ENCODE assay signal across 15 cellular contexts in the genomic region with DNA sequence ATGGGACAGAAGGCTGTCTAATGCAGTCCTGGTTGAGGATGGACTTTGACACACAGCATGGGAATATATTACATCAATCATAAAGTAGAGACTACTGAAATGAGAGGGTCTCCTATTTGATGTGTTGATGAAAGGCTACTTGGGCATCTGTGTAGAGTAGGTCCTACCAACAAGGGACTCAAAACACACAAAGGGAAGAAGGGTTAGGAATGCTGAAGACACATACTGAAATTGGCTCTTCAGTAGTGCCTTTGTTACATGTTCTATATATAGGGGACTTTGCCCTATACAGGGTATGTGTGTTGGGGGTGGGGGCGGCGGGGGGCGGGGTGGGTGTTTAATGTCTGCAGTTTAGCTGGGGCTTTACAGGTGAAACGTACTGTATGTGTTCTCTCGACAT.
"Had no signal": no experiment of that assay in that cellular context is flagged by ENCODE, and none has a peak within 500 bp of the region (broad histone marks: within the 10 kb centered on the region; RNA-seq: fewer than 3 reads in every experiment).

No MANE protein-coding gene starts in this region.

- H3K4me3 Mint-ChIP-seq: activated CD4-positive, alpha-beta T cell treated with anti-CD3 and anti-CD28 coated beads, Interleukin-2, amount 10 ng/mL, durations not matched to agents 24 days and 14 days; natural killer cell treated with Interleukin-12 subunit alpha and Interleukin-12 subunit beta and Interleukin-15 and Interleukin-18, amount 100 ng/mL, for 72 hours had no signal

- H3K9me3 ChIP-seq: left ventricle myocardium inferior, upper lobe of left lung had no signal

- H3K27ac Mint-ChIP-seq: activated CD4-positive, alpha-beta T cell treated with anti-CD3 and anti-CD28 coated beads, Interleukin-2, amount 10 ng/mL, durations not matched to agents 24 days and 14 days; natural killer cell treated with Interleukin-12 subunit alpha and Interleukin-12 subunit beta and Interleukin-15 and Interleukin-18, amount 100 ng/mL, for 72 hours had no signal

- H3K36me3 ChIP-seq: left ventricle myocardium inferior, upper lobe of left lung had no signal

- DNase-seq: activated CD4-positive, alpha-beta T cell treated with anti-CD3 and anti-CD28 coated beads, Interleukin-2, amount 10 ng/mL, durations not matched to agents 24 days and 14 days; activated CD8-positive, alpha-beta memory T cell treated with anti-CD3 and anti-CD28 coated beads for 24 hours; dermis blood vessel endothelial cell; left ventricle myocardium inferior; nucleus accumbens; posterior cingulate gyrus; stimulated activated CD4-positive, alpha-beta T cell treated with anti-CD3 and anti-CD28 coated beads, Interleukin-15, amount 100 ng/mL, for 24 hours; stimulated activated CD4-positive, alpha-beta T cell treated with anti-CD3 and anti-CD28 coated beads, Interleukin-4, amount 100 ng/mL, for 24 hours; stimulated activated naive CD8-positive, alpha-beta T cell treated with anti-CD3 and anti-CD28 coated beads, Interleukin-15, Interleukin-2, amounts not matched to agents 100 U/mL and 50 U/mL, for 24 hours; T-helper 1 cell; upper lobe of left lung had no signal

- H3K4me3 ChIP-seq: left ventricle myocardium inferior, upper lobe of left lung had no signal

- H3K27me3 ChIP-seq: upper lobe of left lung had no signal

- H3K9me3 Mint-ChIP-seq: activated CD4-positive, alpha-beta T cell treated with anti-CD3 and anti-CD28 coated beads, Interleukin-2, amount 10 ng/mL, durations not matched to agents 24 days and 14 days; natural killer cell treated with Interleukin-12 subunit alpha and Interleukin-12 subunit beta and Interleukin-15 and Interleukin-18, amount 100 ng/mL, for 72 hours had no signal

- H3K27me3 Mint-ChIP-seq: activated CD4-positive, alpha-beta T cell treated with anti-CD3 and anti-CD28 coated beads, Interleukin-2, amount 10 ng/mL, durations not matched to agents 24 days and 14 days; natural killer cell treated with Interleukin-12 subunit alpha and Interleukin-12 subunit beta and Interleukin-15 and Interleukin-18, amount 100 ng/mL, for 72 hours had no signal

- ATAC-seq: natural killer cell treated with Interleukin-12 subunit alpha and Interleukin-12 subunit beta and Interleukin-15 and Interleukin-18, amount 100 ng/mL, for 72 hours; stimulated activated naive CD8-positive, alpha-beta T cell treated with anti-CD3 and anti-CD28 coated beads, Interleukin-15, Interleukin-2, amounts not matched to agents 100 U/mL and 50 U/mL, for 24 hours had no signal

- H3K27ac ChIP-seq: left ventricle myocardium inferior, upper lobe of left lung had no signal

- H3K36me3 Mint-ChIP-seq: natural killer cell treated with Interleukin-12 subunit alpha and Interleukin-12 subunit beta and Interleukin-15 and Interleukin-18, amount 100 ng/mL, for 72 hours had no signal

- FAIRE-seq: astrocyte, frontal cortex, keratinocyte had no signal
